14 cellular contexts compared by ENCODE assay signal in the genomic region with DNA sequence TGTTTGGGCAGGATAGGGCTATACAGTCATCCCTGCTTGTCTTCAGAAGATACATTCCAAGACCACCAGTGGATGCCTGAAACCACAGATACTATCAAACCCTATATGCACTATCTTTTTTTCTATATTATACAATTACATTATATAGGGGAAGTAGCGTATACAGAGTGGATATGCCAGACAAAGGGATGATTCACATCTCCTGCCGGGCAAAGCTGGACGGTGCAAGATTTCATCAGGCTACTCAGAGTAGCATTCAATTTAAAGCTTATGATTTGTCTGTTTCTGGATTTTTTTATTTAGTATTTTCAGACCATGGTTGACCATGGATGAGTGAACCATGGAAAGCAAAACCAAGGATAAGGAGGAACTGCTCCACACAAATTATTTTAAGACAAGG. TPM values are rescaled to one million over a fixed set of nuclear protein-coding genes. Genes with fewer than 3 reads are reported as not detected.
DNase-seq lines count a peak whose midpoint lies in the region; TF ChIP-seq lines count a peak whose summit lies in the region.
"Had no signal": no experiment of that assay in that cellular context is flagged by ENCODE, and none has a peak within 500 bp of the region (broad histone marks: within the 10 kb centered on the region; RNA-seq: fewer than 3 reads in every experiment).

No MANE protein-coding gene starts in this region.

- peak; percentile 51 for DNase-seq in MG63
- peak; percentile 7 for DNase-seq in SK-MEL-5 (ENCODE audit: low read depth, low spot score)
- peak; percentile 2 for DNase-seq in choroid plexus epithelial cell (ENCODE audit: low read depth)
- DNase-seq in iris pigment epithelial cell (ENCODE audit: low read depth) = peak; percentile 16
- DNase-seq in GF-D8 (lab: John Stamatoyannopoulos, UW) = no peak
- no peak for DNase-seq in KG1 (lab: John Stamatoyannopoulos, UW)
- no peak for DNase-seq in inferior parietal cortex (ENCODE audit: extremely low spot score)
- DNase-seq: Caco-2; CD8-positive, alpha-beta memory T cell; DMS53 had no signal

- H3K9me3 ChIP-seq in MG63 = no peaks in the 10 kb centered on the region
- H3K9me3 ChIP-seq: A549, Caco-2 had no signal

- H3K4me3 ChIP-seq in MG63 (no peak overlapping the region), choroid plexus epithelial cell (ENCODE audit: low read depth, low read length) (no peak overlapping the region)
- H3K4me3 ChIP-seq: A549 had no signal

- no peaks in the 10 kb centered on the region for H3K36me3 ChIP-seq in MG63

- in situ Hi-C loops in SK-MEL-5 (cut with HindIII; ENCODE audit: low pct_unique_long_range_greater_than_20kb, low sequenced_read_pairs) = no loop called here

- H3K27me3 ChIP-seq in MG63 = no peaks in the 10 kb centered on the region

- TF ChIP-seq CTCF in choroid plexus epithelial cell (conservative IDR thresholded peaks at IDR 0.05; ENCODE audit: low read depth, low read length) = no peak

RNA-seq across cellular contexts. Expression of a gene that starts 7.0 kb away (rescaled TPM):
- total RNA-seq in MG63 (2014; rRNA removed; shearing (Covaris generic); ENCODE audit: low replicate concordance) = 2.6 TPM in 1 of 2 replicates, not detected in the other
- not detected in 2 replicates for total RNA-seq in SK-MEL-5 (2014; rRNA removed; shearing (Covaris generic))
- not detected in 2 replicates for polyA plus RNA-seq in SK-MEL-5 (2015; cell fraction: cytosol; rRNA removed)
- polyA plus RNA-seq in SK-MEL-5 (2015; cell fraction: nucleus; rRNA removed) = not detected in 2 replicates
- total RNA-seq: Caco-2; CD8-positive, alpha-beta memory T cell; G401; H1 had no signal
- polyA plus RNA-seq: A549; BJ; CD8-positive, alpha-beta memory T cell; H1 had no signal

RNA-seq across cellular contexts. Expression of a gene that starts 39.4 kb away (rescaled TPM):
- not detected in 2 replicates for total RNA-seq in MG63 (2014; rRNA removed; shearing (Covaris generic); ENCODE audit: low replicate concordance)
- total RNA-seq in SK-MEL-5 (2014; rRNA removed; shearing (Covaris generic)) = 0.69 TPM in 2 replicates
- 5.7 and 8.0 TPM in 2 replicates for polyA plus RNA-seq in SK-MEL-5 (2015; cell fraction: cytosol; rRNA removed)
- 3.4 and 21.8 TPM in 2 replicates for polyA plus RNA-seq in SK-MEL-5 (2015; cell fraction: nucleus; rRNA removed)
- total RNA-seq: Caco-2; CD8-positive, alpha-beta memory T cell; G401; H1 had no signal
- polyA plus RNA-seq: A549; BJ; CD8-positive, alpha-beta memory T cell; H1 had no signal

Comparison
In these comparisons a context has a peak if more than half of its experiments do, and no peak if none do; other contexts are left out.
1. DNase-seq: peak in MG63 (single experiment), SK-MEL-5 (single experiment), choroid plexus epithelial cell (single experiment) and iris pigment epithelial cell (single experiment); none in GF-D8 (single experiment), KG1 (single experiment) and inferior parietal cortex (single experiment).